Comparison of ENCODE assay signal across 8 cellular contexts in genomic region chr19:2273356-2274184, GRCh38. TPM values are rescaled to one million over a fixed set of nuclear protein-coding genes. Genes with fewer than 3 reads are reported as not detected.
DNase-seq lines count a peak whose midpoint lies in the region; ATAC-seq, FAIRE-seq and TF ChIP-seq lines count a peak whose summit lies in the region.

No MANE protein-coding gene starts in this region.

- H3K27me3 Mint-ChIP-seq in activated CD4-positive, alpha-beta memory T cell treated with anti-CD3 and anti-CD28 coated beads, Interleukin-2, amount 10 ng/mL, durations not matched to agents 7 days and 5 days, result no peaks in the 10 kb centered on the region

- H3K79me1 ChIP-seq in mesendoderm (ENCODE audit: low read length), result peaks cover 7% of the 10 kb centered on the region

- no peaks in the 10 kb centered on the region for H3K9me3 ChIP-seq in effector memory CD4-positive, alpha-beta T cell (ENCODE audit: control insufficient read depth, low read length)

- H3K4me3 ChIP-seq in effector memory CD4-positive, alpha-beta T cell (ENCODE audit: insufficient read depth, low read depth, low read length, poor library complexity, severe bottlenecking), result peak overlapping the region; percentile 9
- no peak overlapping the region for H3K4me3 ChIP-seq in mesendoderm (ENCODE audit: low read length)

- WGBS in mesendoderm (ENCODE audit: extremely low coverage, insufficient coverage, low lambda C conversion rate), result no CpG with 5 or more reads among the region's 45 CpGs

- no peak overlapping the region for H2BK120ac ChIP-seq in mesendoderm (ENCODE audit: low read depth, low read length)

- no peaks in the 10 kb centered on the region for H3K9me3 Mint-ChIP-seq in activated CD4-positive, alpha-beta memory T cell treated with anti-CD3 and anti-CD28 coated beads, Interleukin-2, amount 10 ng/mL, durations not matched to agents 7 days and 5 days

- H3K23ac ChIP-seq in mesendoderm (ENCODE audit: low read length), result peak overlapping the region; percentile 15

- H3K36me3 ChIP-seq in effector memory CD4-positive, alpha-beta T cell (ENCODE audit: control insufficient read depth, insufficient read depth, low read length), result peaks cover 23% of the 10 kb centered on the region
- H3K36me3 ChIP-seq in mesendoderm (ENCODE audit: control insufficient read depth, insufficient read depth, low read length), result peaks cover 5% of the 10 kb centered on the region

- H4K5ac ChIP-seq in mesendoderm (ENCODE audit: low read length), result no peak overlapping the region

- H3K4me2 ChIP-seq in mesendoderm (ENCODE audit: low read length), result peak overlapping the region; percentile 34

- H3K79me2 ChIP-seq in mesendoderm (ENCODE audit: control insufficient read depth, insufficient read depth, low read length), result peaks cover 38% of the 10 kb centered on the region

- ATAC-seq in HG02642 (IDR thresholded peaks at IDR 0.05; ENCODE audit: poor library complexity, unreplicated experiment) (peak; percentile 31), GM21423 (IDR thresholded peaks at IDR 0.05; ENCODE audit: unreplicated experiment) (no peak)

- peaks cover 43% of the 10 kb centered on the region for H3K36me3 Mint-ChIP-seq in activated CD4-positive, alpha-beta memory T cell treated with anti-CD3 and anti-CD28 coated beads, Interleukin-2, amount 10 ng/mL, durations not matched to agents 7 days and 5 days (ENCODE audit: low read depth)

- no peak overlapping the region for H3K18ac ChIP-seq in mesendoderm (ENCODE audit: low read length)

- H2BK15ac ChIP-seq in mesendoderm (replicated peaks; ENCODE audit: low read depth), result no peak overlapping the region

- POLR2A ChIA-PET in activated CD4-positive, alpha-beta memory T cell treated with anti-CD3 and anti-CD28 coated beads, Interleukin-2, amount 10 ng/mL, durations not matched to agents 7 days and 5 days (lab: Charles Lee), result interaction anchor here (0.8 to 7.8 kb wide), 8 partner anchors 14 to 203 kb away, joined by 3 to 114 read pairs (median 6); partner anchors contain the start of genes GADD45B, JSRP1, LSM7 and PLEKHJ1

- H4K8ac ChIP-seq in mesendoderm (ENCODE audit: low read depth, low read length), result no peak overlapping the region

- peaks cover 26% of the 10 kb centered on the region for H3K4me1 ChIP-seq in effector memory CD4-positive, alpha-beta T cell (ENCODE audit: control insufficient read depth, insufficient read depth, low read length, poor library complexity, severe bottlenecking)
- H3K4me1 ChIP-seq in mesendoderm (ENCODE audit: control insufficient read depth, low read depth, low read length), result no peaks in the 10 kb centered on the region

- CTCF ChIA-PET in activated CD4-positive, alpha-beta memory T cell treated with anti-CD3 and anti-CD28 coated beads, Interleukin-2, amount 10 ng/mL, durations not matched to agents 7 days and 5 days (lab: Charles Lee), result interaction anchor here (1.0 to 2.9 kb wide), 14 partner anchors 12 to 338 kb away, joined by 3 to 14 read pairs (median 5); partner anchors contain the start of gene PLEKHJ1

- H3K27ac Mint-ChIP-seq in activated CD4-positive, alpha-beta memory T cell treated with anti-CD3 and anti-CD28 coated beads, Interleukin-2, amount 10 ng/mL, durations not matched to agents 7 days and 5 days, result peak overlapping the region; percentile 80

- no peak overlapping the region for H2BK5ac ChIP-seq in mesendoderm (ENCODE audit: low read length)

- FAIRE-seq in D721Med (lab: Jason Lieb, UNC), result no peak

- DNase-seq in D721Med (ENCODE audit: insufficient read length, low spot score) (peak; percentile 96), NCI-H774 (lab: John Stamatoyannopoulos, UW) (peak; percentile 74), mesendoderm (peak; percentile 96)
- peak; percentile 86 for DNase-seq in activated CD4-positive, alpha-beta memory T cell treated with anti-CD3 and anti-CD28 coated beads, Interleukin-2, amount 10 ng/mL, durations not matched to agents 7 days and 5 days
- peak; percentile 65 to 75 (median 66) for DNase-seq in effector memory CD4-positive, alpha-beta T cell
- peak; percentile 69 for DNase-seq in stimulated activated CD8-positive, alpha-beta memory T cell treated with anti-CD3 and anti-CD28 coated beads, Interleukin-4, amount 100 ng/mL, for 24 hours (ENCODE audit: low read depth)

- no peaks in the 10 kb centered on the region for H3K27me3 ChIP-seq in effector memory CD4-positive, alpha-beta T cell (replicated peaks; ENCODE audit: control insufficient read depth, insufficient read depth, low read length, poor library complexity, severe bottlenecking)
- H3K27me3 ChIP-seq in mesendoderm (ENCODE audit: insufficient read depth, low read length, poor library complexity), result no peaks in the 10 kb centered on the region

- no peak overlapping the region for H3K4ac ChIP-seq in mesendoderm (ENCODE audit: low read depth, low read length)

- TF ChIP-seq CTCF in D721Med (IDR thresholded peaks at IDR 0.05; ENCODE audit: insufficient read depth, missing control alignments), result peak; percentile 77

- no peak overlapping the region for H2AK5ac ChIP-seq in mesendoderm (ENCODE audit: low read length)

- peaks cover 38% of the 10 kb centered on the region for H3K4me1 Mint-ChIP-seq in activated CD4-positive, alpha-beta memory T cell treated with anti-CD3 and anti-CD28 coated beads, Interleukin-2, amount 10 ng/mL, durations not matched to agents 7 days and 5 days

- H3K9ac ChIP-seq in mesendoderm (ENCODE audit: low read length), result peak overlapping the region; percentile 53

- H3K56ac ChIP-seq in mesendoderm (ENCODE audit: low read length), result peak overlapping the region; percentile 76

- H3K27ac ChIP-seq in effector memory CD4-positive, alpha-beta T cell (ENCODE audit: insufficient read depth, low read length, poor library complexity, severe bottlenecking), result peak overlapping the region; percentile 67
- peak overlapping the region; percentile 52 for H3K27ac ChIP-seq in mesendoderm (ENCODE audit: low read depth, low read length)

- H3K4me3 Mint-ChIP-seq in activated CD4-positive, alpha-beta memory T cell treated with anti-CD3 and anti-CD28 coated beads, Interleukin-2, amount 10 ng/mL, durations not matched to agents 7 days and 5 days, result peak overlapping the region; percentile 68

RNA-seq across cellular contexts. Expression of gene PEAK3, which starts 8.4 kb away (rescaled TPM):
- under 1 TPM; 0.70 to 0.88 TPM for total RNA-seq in activated CD4-positive, alpha-beta memory T cell treated with anti-CD3 and anti-CD28 coated beads, Interleukin-2, amount 10 ng/mL, durations not matched to agents 7 days and 5 days
- polyA plus RNA-seq in mesendoderm (2013, experiment 1 of 2), result 0.01 TPM
- polyA plus RNA-seq in mesendoderm (2013, experiment 2 of 2), result 0.01 TPM

RNA-seq across cellular contexts. Expression of gene JSRP1, which starts 17.4 kb away (rescaled TPM):
- 1 to 10 TPM in 1 of 2 experiments, under 1 TPM in 1; 0.73 to 1.3 TPM for total RNA-seq in activated CD4-positive, alpha-beta memory T cell treated with anti-CD3 and anti-CD28 coated beads, Interleukin-2, amount 10 ng/mL, durations not matched to agents 7 days and 5 days
- 0.44 TPM for polyA plus RNA-seq in mesendoderm (2013, experiment 1 of 2)
- polyA plus RNA-seq in mesendoderm (2013, experiment 2 of 2), result 0.57 TPM

RNA-seq across cellular contexts. Expression of gene AMH, which starts 24.4 kb away (rescaled TPM):
- total RNA-seq in activated CD4-positive, alpha-beta memory T cell treated with anti-CD3 and anti-CD28 coated beads, Interleukin-2, amount 10 ng/mL, durations not matched to agents 7 days and 5 days, result 1 to 10 TPM; 4.6 to 7.6 TPM
- 4.2 TPM for polyA plus RNA-seq in mesendoderm (2013, experiment 1 of 2)
- 3.9 TPM for polyA plus RNA-seq in mesendoderm (2013, experiment 2 of 2)

RNA-seq across cellular contexts. Expression of gene LINGO3, which starts 34.4 kb away (rescaled TPM):
- under 1 TPM; 0.40 to 0.63 TPM for total RNA-seq in activated CD4-positive, alpha-beta memory T cell treated with anti-CD3 and anti-CD28 coated beads, Interleukin-2, amount 10 ng/mL, durations not matched to agents 7 days and 5 days
- not detected for polyA plus RNA-seq in mesendoderm (2013, experiment 1 of 2)
- polyA plus RNA-seq in mesendoderm (2013, experiment 2 of 2), result 0.03 TPM

RNA-seq across cellular contexts. Expression of gene SF3A2, which starts 36.9 kb away (rescaled TPM):
- 100 to 1,000 TPM; 137 to 145 TPM for total RNA-seq in activated CD4-positive, alpha-beta memory T cell treated with anti-CD3 and anti-CD28 coated beads, Interleukin-2, amount 10 ng/mL, durations not matched to agents 7 days and 5 days
- 109 TPM for polyA plus RNA-seq in mesendoderm (2013, experiment 1 of 2)
- 111 TPM for polyA plus RNA-seq in mesendoderm (2013, experiment 2 of 2)
